29 cellular contexts compared by ENCODE assay signal in the genomic region with DNA sequence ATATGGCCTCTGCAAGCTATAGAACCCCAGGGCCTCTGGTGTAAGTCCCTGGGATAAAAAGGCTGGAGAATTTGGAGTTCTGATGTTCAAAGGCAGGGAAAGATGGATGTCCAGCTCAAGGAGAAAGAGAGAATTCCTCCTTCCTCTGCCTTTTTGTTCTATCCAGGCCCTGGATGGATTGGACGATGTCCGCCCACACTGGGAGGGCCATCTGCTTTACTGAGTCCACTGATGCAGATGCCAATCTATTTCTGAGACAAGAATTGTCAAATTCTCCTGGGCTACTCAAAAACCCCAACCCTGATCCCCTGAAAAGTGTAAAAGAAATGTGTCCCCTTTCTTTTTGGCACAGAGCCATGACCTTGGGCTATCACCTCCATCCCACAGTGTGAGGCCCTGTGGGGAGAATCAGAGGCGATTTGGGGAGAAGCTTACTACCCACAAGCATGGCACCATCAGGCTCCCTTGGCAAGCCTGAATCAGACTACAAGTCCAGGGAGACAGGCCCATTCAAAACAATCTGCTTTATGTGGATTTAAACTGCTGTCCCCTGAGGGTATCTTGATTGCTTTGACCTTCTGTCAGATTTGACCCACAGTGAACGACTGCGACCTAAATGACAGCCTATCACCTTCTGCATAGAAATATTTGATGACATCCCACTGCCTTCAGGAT.
"Had no signal": no experiment of that assay in that cellular context is flagged by ENCODE, and none has a peak within 500 bp of the region (broad histone marks: within the 10 kb centered on the region; RNA-seq: fewer than 3 reads in every experiment).

No MANE protein-coding gene starts in this region.

- H3K9me3 Mint-ChIP-seq: activated B cell treated with CpG ODN at 0.5 μM for 24 hours; activated CD4-positive, alpha-beta memory T cell treated with anti-CD3 and anti-CD28 coated beads for 36 hours; activated naive CD8-positive, alpha-beta T cell treated with anti-CD3 and anti-CD28 coated beads, Interleukin-2, amount 50 U/mL, for 24 hours had no signal

- DNase-seq: activated B cell treated with CpG ODN at 0.5 μM for 24 hours; activated CD4-positive, alpha-beta memory T cell treated with anti-CD3 and anti-CD28 coated beads for 36 hours; activated CD4-positive, alpha-beta T cell treated with anti-CD3 and anti-CD28 coated beads for 4 hours; activated CD4-positive, alpha-beta T cell treated with anti-CD3 and anti-CD28 coated beads, Interleukin-2, amount 50 U/mL, for 1 hour; activated CD4-positive, CD25-positive, alpha-beta regulatory T cell treated with anti-CD3 and anti-CD28 coated beads, Interleukin-2, amount 50 U/mL, for 72 hours; activated CD8-positive, alpha-beta memory T cell treated with anti-CD3 and anti-CD28 coated beads, Interleukin-2, amount 50 U/mL, for 4 hours; activated effector memory CD4-positive, alpha-beta T cell treated with Interleukin-2 at 50 U/mL for 16 hours; activated naive CD4-positive, alpha-beta T cell treated with anti-CD3 and anti-CD28 coated beads, Interleukin-2, amount 10 ng/mL, durations not matched to agents 7 days and 5 days; activated naive CD8-positive, alpha-beta T cell treated with anti-CD3 and anti-CD28 coated beads, Interleukin-2, amount 50 U/mL, for 24 hours; activated T-cell treated with anti-CD3 and anti-CD28 coated beads for 4 hours; activated T-cell treated with anti-CD3 and anti-CD28 coated beads, Interleukin-2, amount 50 U/mL, for 48 hours; anterior cingulate cortex; central memory CD4-positive, alpha-beta T cell; NCI-H1092 treated with DMSO at 0.1 percent for 48 hours; NCI-H1694; NCI-H1930; NCI-H2081 treated with DMSO at 0.1 percent for 48 hours; NCI-H226; NCI-H446 treated with DMSO at 0.1 percent for 48 hours; PC-9; SIG-M5; T-cell; T-helper 17 cell; T-helper 9 cell had no signal

- H3K4me3 ChIP-seq: PC-9 had no signal

- H3K27me3 Mint-ChIP-seq: activated CD4-positive, alpha-beta memory T cell treated with anti-CD3 and anti-CD28 coated beads for 36 hours; activated naive CD4-positive, alpha-beta T cell treated with anti-CD3 and anti-CD28 coated beads, Interleukin-2, amount 10 ng/mL, durations not matched to agents 7 days and 5 days; activated naive CD8-positive, alpha-beta T cell; activated naive CD8-positive, alpha-beta T cell treated with anti-CD3 and anti-CD28 coated beads, Interleukin-2, amount 50 U/mL, for 24 hours; T-helper 17 cell had no signal

- H3K27ac ChIP-seq: PC-9, RWPE1, VCaP had no signal

- H3K27ac Mint-ChIP-seq: activated B cell treated with CpG ODN at 0.5 μM for 24 hours; activated CD4-positive, alpha-beta memory T cell treated with anti-CD3 and anti-CD28 coated beads for 36 hours; activated naive CD4-positive, alpha-beta T cell treated with anti-CD3 and anti-CD28 coated beads, Interleukin-2, amount 10 ng/mL, durations not matched to agents 7 days and 5 days; activated naive CD8-positive, alpha-beta T cell; activated naive CD8-positive, alpha-beta T cell treated with anti-CD3 and anti-CD28 coated beads, Interleukin-2, amount 50 U/mL, for 24 hours; brain; T-cell; T-helper 17 cell had no signal

- FAIRE-seq: RCC 7860 had no signal

- H3K4me3 Mint-ChIP-seq: activated B cell treated with CpG ODN at 0.5 μM for 24 hours; activated CD4-positive, alpha-beta memory T cell treated with anti-CD3 and anti-CD28 coated beads for 36 hours; activated naive CD4-positive, alpha-beta T cell treated with anti-CD3 and anti-CD28 coated beads, Interleukin-2, amount 10 ng/mL, durations not matched to agents 7 days and 5 days; activated naive CD8-positive, alpha-beta T cell; activated naive CD8-positive, alpha-beta T cell treated with anti-CD3 and anti-CD28 coated beads, Interleukin-2, amount 50 U/mL, for 24 hours; brain; T-cell; T-helper 17 cell had no signal

- H3K36me3 Mint-ChIP-seq: activated CD4-positive, alpha-beta memory T cell treated with anti-CD3 and anti-CD28 coated beads for 36 hours; activated naive CD4-positive, alpha-beta T cell treated with anti-CD3 and anti-CD28 coated beads, Interleukin-2, amount 10 ng/mL, durations not matched to agents 7 days and 5 days; activated naive CD8-positive, alpha-beta T cell; brain; T-cell had no signal

- H3K4me1 Mint-ChIP-seq: activated B cell treated with CpG ODN at 0.5 μM for 24 hours; activated naive CD4-positive, alpha-beta T cell treated with anti-CD3 and anti-CD28 coated beads, Interleukin-2, amount 10 ng/mL, durations not matched to agents 7 days and 5 days; activated naive CD8-positive, alpha-beta T cell treated with anti-CD3 and anti-CD28 coated beads, Interleukin-2, amount 50 U/mL, for 24 hours; brain; T-cell; T-helper 17 cell had no signal
